ENCODE assay signal across 1 cellular context in genomic region chr3:13526626-13526949, GRCh38.
TF ChIP-seq lines count a peak whose summit lies in the region.

No MANE protein-coding gene starts in this region.

TF ChIP-seq in WTC11, 78 proteins besides CTCF, POLR2A, EP300 and RAD21 (continued from another document):
- TF ChIP-seq, protein P1, sequence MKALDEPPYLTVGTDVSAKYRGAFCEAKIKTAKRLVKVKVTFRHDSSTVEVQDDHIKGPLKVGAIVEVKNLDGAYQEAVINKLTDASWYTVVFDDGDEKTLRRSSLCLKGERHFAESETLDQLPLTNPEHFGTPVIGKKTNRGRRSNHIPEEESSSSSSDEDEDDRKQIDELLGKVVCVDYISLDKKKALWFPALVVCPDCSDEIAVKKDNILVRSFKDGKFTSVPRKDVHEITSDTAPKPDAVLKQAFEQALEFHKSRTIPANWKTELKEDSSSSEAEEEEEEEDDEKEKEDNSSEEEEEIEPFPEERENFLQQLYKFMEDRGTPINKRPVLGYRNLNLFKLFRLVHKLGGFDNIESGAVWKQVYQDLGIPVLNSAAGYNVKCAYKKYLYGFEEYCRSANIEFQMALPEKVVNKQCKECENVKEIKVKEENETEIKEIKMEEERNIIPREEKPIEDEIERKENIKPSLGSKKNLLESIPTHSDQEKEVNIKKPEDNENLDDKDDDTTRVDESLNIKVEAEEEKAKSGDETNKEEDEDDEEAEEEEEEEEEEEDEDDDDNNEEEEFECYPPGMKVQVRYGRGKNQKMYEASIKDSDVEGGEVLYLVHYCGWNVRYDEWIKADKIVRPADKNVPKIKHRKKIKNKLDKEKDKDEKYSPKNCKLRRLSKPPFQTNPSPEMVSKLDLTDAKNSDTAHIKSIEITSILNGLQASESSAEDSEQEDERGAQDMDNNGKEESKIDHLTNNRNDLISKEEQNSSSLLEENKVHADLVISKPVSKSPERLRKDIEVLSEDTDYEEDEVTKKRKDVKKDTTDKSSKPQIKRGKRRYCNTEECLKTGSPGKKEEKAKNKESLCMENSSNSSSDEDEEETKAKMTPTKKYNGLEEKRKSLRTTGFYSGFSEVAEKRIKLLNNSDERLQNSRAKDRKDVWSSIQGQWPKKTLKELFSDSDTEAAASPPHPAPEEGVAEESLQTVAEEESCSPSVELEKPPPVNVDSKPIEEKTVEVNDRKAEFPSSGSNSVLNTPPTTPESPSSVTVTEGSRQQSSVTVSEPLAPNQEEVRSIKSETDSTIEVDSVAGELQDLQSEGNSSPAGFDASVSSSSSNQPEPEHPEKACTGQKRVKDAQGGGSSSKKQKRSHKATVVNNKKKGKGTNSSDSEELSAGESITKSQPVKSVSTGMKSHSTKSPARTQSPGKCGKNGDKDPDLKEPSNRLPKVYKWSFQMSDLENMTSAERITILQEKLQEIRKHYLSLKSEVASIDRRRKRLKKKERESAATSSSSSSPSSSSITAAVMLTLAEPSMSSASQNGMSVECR (CRISPR knock-in tag; IDR thresholded peaks at IDR 0.05; ENCODE audit: borderline replicate concordance) = no peak
TF ChIP-seq in WTC11: peak in this region for 0.
